19 cellular contexts compared by ENCODE assay signal in genomic region chr13:104691765-104692164, GRCh38.
"Had no signal": no experiment of that assay in that cellular context is flagged by ENCODE, and none has a peak within 500 bp of the region (broad histone marks: within the 10 kb centered on the region; RNA-seq: fewer than 3 reads in every experiment).

No MANE protein-coding gene starts in this region.

- H3K27ac ChIP-seq: colonic mucosa, foreskin keratinocyte, hepatocyte, spleen, testis, transverse colon had no signal

- H3K9me3 ChIP-seq: colonic mucosa, spleen, testis, transverse colon had no signal

- ATAC-seq: foreskin keratinocyte; left colon; left ventricle myocardium superior; naive thymus-derived CD4-positive, alpha-beta T cell; sciatic nerve; stimulated activated memory B cell treated with anti-CD40 and anti-IgM and Interleukin-4, amounts not matched to agents 10 μg/mL and 1 μg/mL and 100 μg/mL, for 72 hours had no signal

- H3K36me3 ChIP-seq: colonic mucosa, spleen, transverse colon had no signal

- DNase-seq: colonic mucosa; effector CD4-positive, alpha-beta T cell; endodermal cell; foreskin keratinocyte; kidney; left colon; left ventricle myocardium superior; mesenchymal stem cell; naive thymus-derived CD4-positive, alpha-beta T cell; nephron progenitor cell; spleen; stimulated activated CD4-positive, alpha-beta T cell treated with anti-CD3 and anti-CD28 coated beads, Interleukin-15, amount 100 ng/mL, for 24 hours; stimulated activated CD4-positive, alpha-beta T cell treated with anti-CD3 and anti-CD28 coated beads, Interleukin-1b, Interleukin-23, amount 100 ng/mL, for 48 hours; stimulated activated CD4-positive, alpha-beta T cell treated with anti-CD3 and anti-CD28 coated beads, Interleukin-4, amount 100 ng/mL, for 24 hours; testis; transverse colon had no signal
